25 cellular contexts compared by ENCODE assay signal in the genomic region with DNA sequence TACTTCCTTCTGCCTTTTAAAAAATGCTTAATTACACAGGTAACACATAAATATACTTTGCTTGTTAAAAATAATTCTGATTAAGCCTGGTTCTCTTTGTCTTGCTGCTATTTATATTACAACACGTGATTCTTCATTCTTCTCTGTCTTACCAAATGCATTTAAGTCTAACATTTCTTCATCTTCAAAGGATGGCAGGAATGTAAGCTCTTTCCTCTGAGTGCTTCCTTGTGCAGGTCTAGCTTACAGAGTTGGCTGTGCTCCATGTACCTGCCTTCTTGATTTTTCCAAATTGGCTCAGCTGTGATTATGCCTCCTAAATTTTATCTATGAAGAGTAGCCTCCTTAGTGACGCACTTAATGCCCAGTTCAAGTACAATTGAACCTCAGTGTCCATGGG. TPM values are rescaled to one million over a fixed set of nuclear protein-coding genes. Genes with fewer than 3 reads are reported as not detected.
DNase-seq lines count a peak whose midpoint lies in the region; ATAC-seq, FAIRE-seq and TF ChIP-seq lines count a peak whose summit lies in the region.
"Had no signal": no experiment of that assay in that cellular context is flagged by ENCODE, and none has a peak within 500 bp of the region (broad histone marks: within the 10 kb centered on the region; RNA-seq: fewer than 3 reads in every experiment).

No MANE protein-coding gene starts in this region.

- no peaks in the 10 kb centered on the region for H3K79me2 ChIP-seq in HepG2 (ENCODE audit: insufficient read depth, low read length)

- no peak for TF ChIP-seq RAD21 in liver (IDR thresholded peaks at IDR 0.05)
- no peak for TF ChIP-seq RAD21 in HepG2 (CRISPR knock-in tag; IDR thresholded peaks at IDR 0.05)

- no peaks in the 10 kb centered on the region for H4K20me1 ChIP-seq in HepG2 (ENCODE audit: insufficient read depth, low read length)

- intact Hi-C loops in HepG2 (cut with micrococcal nuclease; ENCODE audit: unreplicated experiment) (no loop called here), upper lobe of right lung (cut with DNase I) (no loop called here), head of caudate nucleus (cut with DNase I) (no loop called here)

- WGBS in liver: 87% methylated on average over 2 of the region's 2 CpGs
- 89% methylated on average over 2 of the region's 2 CpGs for WGBS in HepG2 (ENCODE audit: low lambda C conversion rate)

- H3K9me3 Mint-ChIP-seq in stimulated activated effector memory CD8-positive, alpha-beta T cell treated with anti-CD3 and anti-CD28 coated beads, Interleukin-12 subunit alpha, Interleukin-12 subunit beta, amount 100 ng/mL, for 72 hours: no peaks in the 10 kb centered on the region
- H3K9me3 Mint-ChIP-seq: activated B cell treated with CpG ODN at 0.5 μM for 24 hours; activated CD4-positive, alpha-beta memory T cell treated with anti-CD3 and anti-CD28 coated beads for 36 hours; GM23338 had no signal

- FAIRE-seq in HepG2 (lab: Jason Lieb, UNC): no peak
- FAIRE-seq: islet of Langerhans, small intestine had no signal

- H2AFZ ChIP-seq in HepG2 (ENCODE audit: low read length): no peak overlapping the region
- H2AFZ ChIP-seq: GM23338 had no signal

- H3K4me1 ChIP-seq in liver (ENCODE audit: control insufficient read depth in 4 of 4, insufficient read depth in 4 of 4, low read length in 3 of 4) (peaks cover 0 to 19% (median 14%) of the 10 kb centered on the region in 4 donors), HepG2 (ENCODE audit: insufficient read depth, low read length) (peaks cover 8% of the 10 kb centered on the region), upper lobe of right lung (peaks cover 18% of the 10 kb centered on the region)
- H3K4me1 ChIP-seq: BE2C, SJCRH30, vagina had no signal

- H3K36me3 Mint-ChIP-seq in stimulated activated effector memory CD8-positive, alpha-beta T cell treated with anti-CD3 and anti-CD28 coated beads, Interleukin-12 subunit alpha, Interleukin-12 subunit beta, amount 100 ng/mL, for 72 hours: no peaks in the 10 kb centered on the region

- TF ChIP-seq CTCF in liver (IDR thresholded peaks at IDR 0.05; ENCODE audit: low read depth, low read length, missing input control) (no peak), HepG2 (CRISPR knock-in tag; IDR thresholded peaks at IDR 0.05) (no peak), upper lobe of right lung (IDR thresholded peaks at IDR 0.05) (no peak)

- BruUV-seq in HepG2 (replicated peaks; lab: Mats Ljungman, UMichigan): no TSS peak

- no peaks in the 10 kb centered on the region for H3K4me1 Mint-ChIP-seq in stimulated activated effector memory CD8-positive, alpha-beta T cell treated with anti-CD3 and anti-CD28 coated beads, Interleukin-12 subunit alpha, Interleukin-12 subunit beta, amount 100 ng/mL, for 72 hours

- H3K4me3 ChIP-seq in liver (ENCODE audit: low read depth in 1 of 3, low read length in 3 of 3) (no peak overlapping the region), HepG2 (replicated peaks in 1 of 3; ENCODE audit: insufficient read depth in 1 of 3, low read depth in 2 of 3, low read length in 3 of 3) (no peak overlapping the region), upper lobe of right lung (no peak overlapping the region)
- H3K4me3 ChIP-seq: GM23338, SJCRH30, vagina had no signal

- no peak overlapping the region for H3K27ac Mint-ChIP-seq in stimulated activated effector memory CD8-positive, alpha-beta T cell treated with anti-CD3 and anti-CD28 coated beads, Interleukin-12 subunit alpha, Interleukin-12 subunit beta, amount 100 ng/mL, for 72 hours
- H3K27ac Mint-ChIP-seq: activated B cell treated with CpG ODN at 0.5 μM for 24 hours; activated CD4-positive, alpha-beta memory T cell treated with anti-CD3 and anti-CD28 coated beads for 36 hours had no signal

- H3K9ac ChIP-seq in liver (ENCODE audit: low read depth in 1 of 2, low read length in 2 of 2) (no peak overlapping the region), HepG2 (ENCODE audit: insufficient read depth, low read depth, low read length) (no peak overlapping the region)

- in situ Hi-C loops in HepG2 (cut with HindIII; ENCODE audit: extremely low pct_ligation_motif_present, low pct_unique_long_range_greater_than_20kb): no loop called here

- DNase-seq in HepG2 (ENCODE audit: low spot score) (no peak), glomerular visceral epithelial cell (ENCODE audit: extremely low spot score) (peak; percentile 42), myocyte (ENCODE audit: low read depth) (peak; percentile 14), upper lobe of right lung (no peak), head of caudate nucleus (no peak)
- no peak for DNase-seq in stimulated activated effector memory CD8-positive, alpha-beta T cell treated with anti-CD3 and anti-CD28 coated beads, Interleukin-12 subunit alpha, Interleukin-12 subunit beta, amount 100 ng/mL, for 72 hours (ENCODE audit: low spot score in 2 of 2)
- DNase-seq: activated B cell treated with CpG ODN at 0.5 μM for 24 hours; activated CD4-positive, alpha-beta memory T cell treated with anti-CD3 and anti-CD28 coated beads for 36 hours; activated T-cell treated with anti-CD3 and anti-CD28 coated beads for 4 hours; amniotic stem cell; BE2C; central memory CD4-positive, alpha-beta T cell; COR-L47; effector CD4-positive, alpha-beta T cell; NCI-H146; NCI-H748 treated with DMSO at 0.1 percent for 48 hours; SJCRH30; small intestine; stimulated activated CD4-positive, alpha-beta T cell treated with anti-CD3 and anti-CD28 coated beads, Interleukin-4, amount 100 ng/mL, for 1 hour had no signal

- H3K36me3 ChIP-seq in liver (ENCODE audit: control insufficient read depth in 4 of 4, insufficient read depth in 3 of 4, low read depth in 1 of 4, low read length in 3 of 4) (peaks cover 0 to 3% (median 1%) of the 10 kb centered on the region in 4 donors), HepG2 (replicated peaks in 1 of 2; ENCODE audit: control insufficient read depth in 1 of 2, insufficient read depth in 2 of 2, low read length in 2 of 2) (no peaks in the 10 kb centered on the region; a peak in 1 of 5 replicates), upper lobe of right lung (peaks cover 4% of the 10 kb centered on the region)
- H3K36me3 ChIP-seq: BE2C, SJCRH30, vagina had no signal

- TF ChIP-seq EP300 in HepG2 (IDR thresholded peaks at IDR 0.05; ENCODE audit: low read depth in 2 of 2, low read length in 2 of 2) (no peak), HepG2 (CRISPR knock-in tag; IDR thresholded peaks at IDR 0.05; ENCODE audit: borderline replicate concordance) (no peak)

- ATAC-seq in HepG2: no peak
- peak; percentile 82 for ATAC-seq in upper lobe of right lung
- ATAC-seq in stimulated activated effector memory CD8-positive, alpha-beta T cell treated with anti-CD3 and anti-CD28 coated beads, Interleukin-12 subunit alpha, Interleukin-12 subunit beta, amount 100 ng/mL, for 72 hours: no peak
- no peak for ATAC-seq in GM21381 (IDR thresholded peaks at IDR 0.05; ENCODE audit: unreplicated experiment)
- ATAC-seq: GM23338, PC-3 had no signal

- no peaks in the 10 kb centered on the region for H3K27me3 ChIP-seq in liver (ENCODE audit: control insufficient read depth in 4 of 4, insufficient read depth in 4 of 4, low read length in 3 of 4)
- no peaks in the 10 kb centered on the region for H3K27me3 ChIP-seq in HepG2 (ENCODE audit: control insufficient read depth in 1 of 2, insufficient read depth in 2 of 2, low read length in 2 of 2)
- no peaks in the 10 kb centered on the region for H3K27me3 ChIP-seq in upper lobe of right lung
- H3K27me3 ChIP-seq: BE2C, SJCRH30, vagina had no signal

- POLR2A ChIA-PET in HepG2 (lab: Yijun Ruan, JAX): no interaction called here

- H3K9me3 ChIP-seq in liver (ENCODE audit: control insufficient read depth in 4 of 4, low read length in 3 of 4): no peaks in the 10 kb centered on the region
- no peaks in the 10 kb centered on the region for H3K9me3 ChIP-seq in HepG2 (ENCODE audit: low read length)
- H3K9me3 ChIP-seq in upper lobe of right lung: no peaks in the 10 kb centered on the region
- H3K9me3 ChIP-seq: BE2C, SJCRH30, vagina had no signal

- no peak for TF ChIP-seq POLR2A in HepG2 (IDR thresholded peaks at IDR 0.05; ENCODE audit: insufficient read depth in 1 of 2, low read depth in 2 of 2, low read length in 2 of 2)

- CTCF ChIA-PET in HepG2 (lab: Yijun Ruan, JAX; ENCODE audit: low intra/inter-chr PET ratio, low total read pairs): no interaction called here

- no peak overlapping the region for H3K4me2 ChIP-seq in HepG2 (ENCODE audit: low read depth, low read length)
- H3K4me2 ChIP-seq: GM23338 had no signal

- H3K4me3 Mint-ChIP-seq in stimulated activated effector memory CD8-positive, alpha-beta T cell treated with anti-CD3 and anti-CD28 coated beads, Interleukin-12 subunit alpha, Interleukin-12 subunit beta, amount 100 ng/mL, for 72 hours: no peak overlapping the region
- H3K4me3 Mint-ChIP-seq: activated B cell treated with CpG ODN at 0.5 μM for 24 hours; activated CD4-positive, alpha-beta memory T cell treated with anti-CD3 and anti-CD28 coated beads for 36 hours; GM23338 had no signal

- peak overlapping the region; percentile 52 to 57 for H3K27ac ChIP-seq in liver (ENCODE audit: low read depth in 1 of 2, low read length in 2 of 2)
- H3K27ac ChIP-seq in HepG2 (ENCODE audit: extremely low read length, insufficient read depth, low read length): no peak overlapping the region
- H3K27ac ChIP-seq in upper lobe of right lung: no peak overlapping the region
- H3K27ac ChIP-seq: SJCRH30, vagina had no signal

RNA-seq across cellular contexts. Expression of a gene that starts 44.4 kb away (rescaled TPM):
- total RNA-seq in liver (10 to 100 TPM in 1 of 2 donors, 1 to 10 TPM in 1; 5.9 to 15.1 TPM), HepG2 (2016; rRNA removed; fragmentation: Illumina TruSeq; extraction: Trizol) (4.3 and 5.3 TPM in 2 replicates), myocyte (3.2 and 6.7 TPM in 2 replicates), upper lobe of right lung (82.4 TPM)
- polyA plus RNA-seq in liver (1 to 10 TPM; 3.0 to 9.3 TPM), HepG2 (2011; rRNA removed) (1.2 and 1.8 TPM in 2 replicates)
- total RNA-seq in HepG2 (2016; cell fraction: cytosol; rRNA removed; fragmentation: Illumina TruSeq; extraction: Trizol; ENCODE audit: low read depth): 0.35 and 0.81 TPM in 2 replicates
- total RNA-seq in HepG2 (2016; cell fraction: insoluble cytoplasmic fraction; rRNA removed; fragmentation: Illumina TruSeq; extraction: Trizol): 3.7 and 6.0 TPM in 2 replicates
- 1.9 and 2.1 TPM in 2 replicates for total RNA-seq in HepG2 (2016; cell fraction: membrane; rRNA removed; fragmentation: Illumina TruSeq; extraction: Trizol)
- 2.6 and 3.2 TPM in 2 replicates for total RNA-seq in HepG2 (2016; cell fraction: nucleus; rRNA removed; fragmentation: Illumina TruSeq; extraction: Trizol)
- 0.90 and 1.1 TPM in 2 replicates for polyA plus RNA-seq in HepG2 (2011; cell fraction: cytosol; rRNA removed)
- polyA plus RNA-seq in HepG2 (2011; cell fraction: nucleus; rRNA removed): 0.80 and 1.1 TPM in 2 replicates
- polyA plus RNA-seq in HepG2 (2012): 0.76 and 1.7 TPM in 2 replicates
- polyA plus RNA-seq in HepG2 (2016; cell fraction: cytosol; fragmentation: Illumina TruSeq; extraction: Trizol; ENCODE audit: low read depth): 0.14 and 0.21 TPM in 2 replicates
- polyA plus RNA-seq in HepG2 (2016; cell fraction: insoluble cytoplasmic fraction; fragmentation: Illumina TruSeq; extraction: Trizol; ENCODE audit: low read depth): 3.6 and 3.8 TPM in 2 replicates
- 0.64 TPM in 2 replicates for polyA plus RNA-seq in HepG2 (2016; cell fraction: membrane; fragmentation: Illumina TruSeq; extraction: Trizol; ENCODE audit: low read depth)
- 2.2 and 2.6 TPM in 2 replicates for polyA plus RNA-seq in HepG2 (2016; cell fraction: nucleus; fragmentation: Illumina TruSeq; extraction: Trizol; ENCODE audit: insufficient read depth, low read depth)
- 4.0 and 5.3 TPM in 2 replicates for polyA minus RNA-seq in HepG2 (2011; rRNA and poly(A)+ RNA removed; ENCODE audit: low replicate concordance)
- 2.8 and 3.2 TPM in 2 replicates for polyA minus RNA-seq in HepG2 (2011; cell fraction: cytosol; rRNA and poly(A)+ RNA removed)
- 2.1 and 3.5 TPM in 2 replicates for polyA minus RNA-seq in HepG2 (2011; cell fraction: nucleus; rRNA and poly(A)+ RNA removed)
- polyA plus RNA-seq in myocyte (2012): 4.8 TPM

Comparison
In these comparisons a context has a peak if more than half of its experiments do, and no peak if none do; other contexts are left out.
1. H3K27ac ChIP-seq: peak in liver (2 of 2); none in HepG2 (single experiment) and upper lobe of right lung (single experiment).
2. DNase-seq: peak in glomerular visceral epithelial cell (single experiment) and myocyte (single experiment); none in HepG2 (single experiment), upper lobe of right lung (single experiment), head of caudate nucleus (0 of 42) and stimulated activated effector memory CD8-positive, alpha-beta T cell treated with anti-CD3 and anti-CD28 coated beads, Interleukin-12 subunit alpha, Interleukin-12 subunit beta, amount 100 ng/mL, for 72 hours (0 of 2).